ENCODE assay signal across 12 cellular contexts in the genomic region with DNA sequence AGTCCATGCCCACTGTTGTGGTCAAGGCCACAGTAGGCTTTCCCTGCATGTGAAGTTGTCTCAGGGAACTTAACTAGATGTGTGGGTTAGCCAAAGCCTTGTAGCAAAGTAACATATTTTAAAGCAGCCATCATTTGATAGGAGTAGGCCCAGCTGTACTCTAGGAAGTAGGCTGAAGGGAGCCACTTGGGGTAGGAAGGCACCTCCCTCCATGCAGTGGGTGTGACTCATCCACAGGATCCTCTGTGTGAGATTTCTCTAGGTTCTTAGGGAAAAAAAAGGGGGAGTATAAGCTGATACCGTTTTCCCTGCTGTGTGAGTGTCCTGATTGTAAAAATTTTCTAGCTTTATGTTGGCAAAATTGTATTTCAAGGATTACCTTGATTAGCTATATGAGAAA. TPM values are rescaled to one million over a fixed set of nuclear protein-coding genes. Genes with fewer than 3 reads are reported as not detected.
DNase-seq lines count a peak whose midpoint lies in the region; ATAC-seq, FAIRE-seq and TF ChIP-seq lines count a peak whose summit lies in the region.
"Had no signal": no experiment of that assay in that cellular context is flagged by ENCODE, and none has a peak within 500 bp of the region (broad histone marks: within the 10 kb centered on the region; RNA-seq: fewer than 3 reads in every experiment).

No MANE protein-coding gene starts in this region.

- H3K36me3 ChIP-seq in A673 (ENCODE audit: insufficient read depth, low read length, poor library complexity, severe bottlenecking) (no peaks in the 10 kb centered on the region), HEK293 (ENCODE audit: control insufficient read depth in 2 of 2, insufficient read depth in 1 of 2, low read length in 2 of 2) (peaks cover 3 to 43% of the 10 kb centered on the region in 2 experiments; a peak in 2 of 3 replicates)

- intact Hi-C loops in A673 (cut with micrococcal nuclease; ENCODE audit: unreplicated experiment): no loop called here

- no peaks in the 10 kb centered on the region for H3K27me3 Mint-ChIP-seq in activated CD8-positive, alpha-beta T cell treated with anti-CD3 and anti-CD28 coated beads, Interleukin-2, amount 10 ng/mL, durations not matched to agents 7 days and 5 days (ENCODE audit: low read depth)
- H3K27me3 Mint-ChIP-seq: stimulated activated naive CD8-positive, alpha-beta T cell treated with anti-CD3 and anti-CD28 coated beads, Interleukin-15, Interleukin-2, amounts not matched to agents 100 ng/mL and 50 ng/mL, for 24 hours had no signal

- H3K9me3 Mint-ChIP-seq in activated CD8-positive, alpha-beta T cell treated with anti-CD3 and anti-CD28 coated beads, Interleukin-2, amount 10 ng/mL, durations not matched to agents 7 days and 5 days (ENCODE audit: insufficient read depth): no peaks in the 10 kb centered on the region
- H3K9me3 Mint-ChIP-seq: stimulated activated naive CD8-positive, alpha-beta T cell treated with anti-CD3 and anti-CD28 coated beads, Interleukin-15, Interleukin-2, amounts not matched to agents 100 ng/mL and 50 ng/mL, for 24 hours had no signal

- no peak overlapping the region for H3K4me3 Mint-ChIP-seq in activated CD8-positive, alpha-beta T cell treated with anti-CD3 and anti-CD28 coated beads, Interleukin-2, amount 10 ng/mL, durations not matched to agents 7 days and 5 days
- H3K4me3 Mint-ChIP-seq: stimulated activated naive CD8-positive, alpha-beta T cell treated with anti-CD3 and anti-CD28 coated beads, Interleukin-15, Interleukin-2, amounts not matched to agents 100 ng/mL and 50 ng/mL, for 24 hours had no signal

- H3K4me3 ChIP-seq in A673 (ENCODE audit: low read depth, low read length, poor library complexity, severe bottlenecking) (no peak overlapping the region), HEK293 (ENCODE audit: low read depth, low read length) (no peak overlapping the region), astrocyte of the spinal cord (ENCODE audit: low read depth, low read length) (no peak overlapping the region)
- H3K4me3 ChIP-seq: skin epidermis had no signal

- BruUV-seq in A673 (replicated peaks; lab: Mats Ljungman, UMichigan): no TSS peak

- peaks cover 31% of the 10 kb centered on the region for H3K4me1 Mint-ChIP-seq in activated CD8-positive, alpha-beta T cell treated with anti-CD3 and anti-CD28 coated beads, Interleukin-2, amount 10 ng/mL, durations not matched to agents 7 days and 5 days (ENCODE audit: low read depth)

- H3K27ac Mint-ChIP-seq in activated CD8-positive, alpha-beta T cell treated with anti-CD3 and anti-CD28 coated beads, Interleukin-2, amount 10 ng/mL, durations not matched to agents 7 days and 5 days: no peak overlapping the region
- H3K27ac Mint-ChIP-seq: stimulated activated naive CD8-positive, alpha-beta T cell treated with anti-CD3 and anti-CD28 coated beads, Interleukin-15, Interleukin-2, amounts not matched to agents 100 ng/mL and 50 ng/mL, for 24 hours had no signal

- peaks cover 36% of the 10 kb centered on the region for H3K36me3 Mint-ChIP-seq in activated CD8-positive, alpha-beta T cell treated with anti-CD3 and anti-CD28 coated beads, Interleukin-2, amount 10 ng/mL, durations not matched to agents 7 days and 5 days (ENCODE audit: low read depth)

- no peaks in the 10 kb centered on the region for H3K9me3 ChIP-seq in A673 (ENCODE audit: low read depth, low read length, poor library complexity, severe bottlenecking)
- no peaks in the 10 kb centered on the region for H3K9me3 ChIP-seq in HEK293 (ENCODE audit: control insufficient read depth, insufficient read depth, low read depth, low read length)

- H3K4me1 ChIP-seq in A673 (ENCODE audit: insufficient read depth, low read length, poor library complexity, severe bottlenecking): peaks cover 6% of the 10 kb centered on the region
- no peaks in the 10 kb centered on the region for H3K4me1 ChIP-seq in HEK293 (ENCODE audit: control insufficient read depth, insufficient read depth, low read length)

- no peak overlapping the region for H3K27ac ChIP-seq in A673 (ENCODE audit: low read depth, low read length, poor library complexity, severe bottlenecking)
- H3K27ac ChIP-seq in HEK293 (ENCODE audit: extremely low read depth, low read depth, low read length): no peak overlapping the region
- H3K27ac ChIP-seq: skin epidermis had no signal

- CTCF ChIA-PET in A673 (lab: Charles Lee): no interaction called here
- CTCF ChIA-PET in HEK293 (lab: Yijun Ruan, JAX): interaction anchor here (0.7 kb wide), 1 partner anchor 132 kb away, joined by 4 read pairs; no protein-coding TSS in a partner anchor
- CTCF ChIA-PET in activated CD8-positive, alpha-beta T cell treated with anti-CD3 and anti-CD28 coated beads, Interleukin-2, amount 10 ng/mL, durations not matched to agents 7 days and 5 days (lab: Charles Lee): interaction anchor here (0.6 to 1.2 kb wide), 3 partner anchors 22 to 199 kb away, joined by 3 to 4 read pairs (median 3); no protein-coding TSS in a partner anchor

- in situ Hi-C loops in astrocyte of the spinal cord (cut with HindIII; ENCODE audit: low sequenced_read_pairs): no loop called here

- no peak for FAIRE-seq in GM19239 (lab: Jason Lieb, UNC)

- no peak for ATAC-seq in activated CD8-positive, alpha-beta T cell treated with anti-CD3 and anti-CD28 coated beads, Interleukin-2, amount 10 ng/mL, durations not matched to agents 7 days and 5 days

- no peak for TF ChIP-seq CTCF in A673 (conservative IDR thresholded peaks at IDR 0.05; ENCODE audit: low read depth, low read length)
- TF ChIP-seq CTCF in HEK293 (tag by site-specific recombination; IDR thresholded peaks at IDR 0.05): no peak
- TF ChIP-seq CTCF in astrocyte of the spinal cord (IDR thresholded peaks at IDR 0.05; ENCODE audit: low read depth, low read length): no peak

- no peaks in the 10 kb centered on the region for H3K27me3 ChIP-seq in A673 (replicated peaks; ENCODE audit: insufficient read depth, low read depth, low read length, poor library complexity)

- DNase-seq in A673 (ENCODE audit: low spot score): peak; percentile 47
- peak; percentile 73 for DNase-seq in astrocyte of the spinal cord (ENCODE audit: low read depth, low spot score)
- DNase-seq in kidney tubule cell (ENCODE audit: low spot score): peak; percentile 64
- no peak for DNase-seq in effector CD8-positive, alpha-beta T cell (lab: John Stamatoyannopoulos, UW)
- no peak for DNase-seq in NCI-H2081 (lab: John Stamatoyannopoulos, UW)
- no peak for DNase-seq in activated CD8-positive, alpha-beta T cell treated with anti-CD3 and anti-CD28 coated beads, Interleukin-2, amount 10 ng/mL, durations not matched to agents 7 days and 5 days
- DNase-seq in GM19239 (ENCODE audit: insufficient read length, low spot score): no peak
- DNase-seq: C1 segment of cervical spinal cord, T-helper 1 cell had no signal

- POLR2A ChIA-PET in A673 (lab: Charles Lee; ENCODE audit: low non-redundant PET): no interaction called here
- POLR2A ChIA-PET in HEK293 (lab: Yijun Ruan, JAX): no interaction called here
- POLR2A ChIA-PET in activated CD8-positive, alpha-beta T cell treated with anti-CD3 and anti-CD28 coated beads, Interleukin-2, amount 10 ng/mL, durations not matched to agents 7 days and 5 days (lab: Charles Lee): no interaction called here

TF ChIP-seq in HEK293, 187 proteins besides CTCF, POLR2A, EP300 and RAD21 (continues in another document):
- no peak for TF ChIP-seq ZNF561 (tag by site-specific recombination; IDR thresholded peaks at IDR 0.05; ENCODE audit: borderline replicate concordance)
- TF ChIP-seq ZSCAN16 (tag by site-specific recombination; IDR thresholded peaks at IDR 0.05): no peak
- TF ChIP-seq, protein P1, sequence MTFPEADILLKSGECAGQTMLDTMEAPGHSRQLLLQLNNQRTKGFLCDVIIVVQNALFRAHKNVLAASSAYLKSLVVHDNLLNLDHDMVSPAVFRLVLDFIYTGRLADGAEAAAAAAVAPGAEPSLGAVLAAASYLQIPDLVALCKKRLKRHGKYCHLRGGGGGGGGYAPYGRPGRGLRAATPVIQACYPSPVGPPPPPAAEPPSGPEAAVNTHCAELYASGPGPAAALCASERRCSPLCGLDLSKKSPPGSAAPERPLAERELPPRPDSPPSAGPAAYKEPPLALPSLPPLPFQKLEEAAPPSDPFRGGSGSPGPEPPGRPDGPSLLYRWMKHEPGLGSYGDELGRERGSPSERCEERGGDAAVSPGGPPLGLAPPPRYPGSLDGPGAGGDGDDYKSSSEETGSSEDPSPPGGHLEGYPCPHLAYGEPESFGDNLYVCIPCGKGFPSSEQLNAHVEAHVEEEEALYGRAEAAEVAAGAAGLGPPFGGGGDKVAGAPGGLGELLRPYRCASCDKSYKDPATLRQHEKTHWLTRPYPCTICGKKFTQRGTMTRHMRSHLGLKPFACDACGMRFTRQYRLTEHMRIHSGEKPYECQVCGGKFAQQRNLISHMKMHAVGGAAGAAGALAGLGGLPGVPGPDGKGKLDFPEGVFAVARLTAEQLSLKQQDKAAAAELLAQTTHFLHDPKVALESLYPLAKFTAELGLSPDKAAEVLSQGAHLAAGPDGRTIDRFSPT (tag by site-specific recombination; IDR thresholded peaks at IDR 0.05): no peak
- TF ChIP-seq ZNF211 (tag by site-specific recombination; IDR thresholded peaks at IDR 0.05; ENCODE audit: low read depth): no peak
- TF ChIP-seq, protein P2, sequence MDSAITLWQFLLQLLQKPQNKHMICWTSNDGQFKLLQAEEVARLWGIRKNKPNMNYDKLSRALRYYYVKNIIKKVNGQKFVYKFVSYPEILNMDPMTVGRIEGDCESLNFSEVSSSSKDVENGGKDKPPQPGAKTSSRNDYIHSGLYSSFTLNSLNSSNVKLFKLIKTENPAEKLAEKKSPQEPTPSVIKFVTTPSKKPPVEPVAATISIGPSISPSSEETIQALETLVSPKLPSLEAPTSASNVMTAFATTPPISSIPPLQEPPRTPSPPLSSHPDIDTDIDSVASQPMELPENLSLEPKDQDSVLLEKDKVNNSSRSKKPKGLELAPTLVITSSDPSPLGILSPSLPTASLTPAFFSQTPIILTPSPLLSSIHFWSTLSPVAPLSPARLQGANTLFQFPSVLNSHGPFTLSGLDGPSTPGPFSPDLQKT (IDR thresholded peaks at IDR 0.05; ENCODE audit: borderline replicate concordance, low read depth, low read length): no peak
- 0 out of 2 replicates have a peak, but pooled peaks have one; percentile 22 for TF ChIP-seq GLIS2 (tag by site-specific recombination; IDR thresholded peaks at IDR 0.05)
- no peak for TF ChIP-seq ZNF10 (tag by site-specific recombination; IDR thresholded peaks at IDR 0.05)
- no peak for TF ChIP-seq ZBTB7A (tag by site-specific recombination; IDR thresholded peaks at IDR 0.05; ENCODE audit: low read depth)

RNA-seq across cellular contexts. Expression of a gene that starts 44.7 kb away (rescaled TPM):
- 60.9 and 63.2 TPM in 2 replicates for total RNA-seq in A673 (2021)
- 10 to 100 TPM; 34.5 to 36.8 TPM for total RNA-seq in activated CD8-positive, alpha-beta T cell treated with anti-CD3 and anti-CD28 coated beads, Interleukin-2, amount 10 ng/mL, durations not matched to agents 7 days and 5 days

Comparison
In these comparisons a context has a peak if more than half of its experiments do, and no peak if none do; other contexts are left out.
1. DNase-seq: peak in A673 (single experiment), astrocyte of the spinal cord (single experiment) and kidney tubule cell (single experiment); none in effector CD8-positive, alpha-beta T cell (single experiment), NCI-H2081 (0 of 2), activated CD8-positive, alpha-beta T cell treated with anti-CD3 and anti-CD28 coated beads, Interleukin-2, amount 10 ng/mL, durations not matched to agents 7 days and 5 days (single experiment) and GM19239 (single experiment).